Comparison of ENCODE assay signal across 12 cellular contexts in genomic region chr9:90881648-90882047, GRCh38.
DNase-seq lines count a peak whose midpoint lies in the region; ATAC-seq and TF ChIP-seq lines count a peak whose summit lies in the region.
"Had no signal": no experiment of that assay in that cellular context is flagged by ENCODE, and none has a peak within 500 bp of the region (broad histone marks: within the 10 kb centered on the region; RNA-seq: fewer than 3 reads in every experiment).

No MANE protein-coding gene starts in this region.

- WGBS in spleen, 5 donors, result 68 to 83% (median 75%) methylated on average over 9 of the region's 9 CpGs

- no peak overlapping the region for H3K4me3 ChIP-seq in spleen
- no peak overlapping the region for H3K4me3 ChIP-seq in dorsolateral prefrontal cortex
- H3K4me3 ChIP-seq: pancreas had no signal

- TF ChIP-seq POLR2A in spleen (IDR thresholded peaks at IDR 0.05), result no peak

- peaks cover 0 to 32% (median 9%) of the 10 kb centered on the region in 6 donors for H3K4me1 ChIP-seq in spleen
- H3K4me1 ChIP-seq: pancreas had no signal

- H3K27me3 ChIP-seq in spleen (replicated peaks in 1 of 7) (no peaks in the 10 kb centered on the region), dorsolateral prefrontal cortex (no peaks in the 10 kb centered on the region)
- H3K27me3 ChIP-seq: pancreas had no signal

- peak overlapping the region in 5 of 8 donors; percentile 44 to 80 (median 52) for H3K27ac ChIP-seq in spleen
- H3K27ac ChIP-seq in dorsolateral prefrontal cortex, result no peak overlapping the region
- H3K27ac ChIP-seq: pancreas had no signal

- DNase-seq in spleen (no peak), dorsolateral prefrontal cortex (no peak), NCI-H1930 (lab: John Stamatoyannopoulos, UW) (no peak), T-helper 1 cell (no peak), foreskin melanocyte (no peak)
- DNase-seq: NCI-H2081 treated with DMSO at 0.1 percent for 48 hours, pancreas had no signal

- TF ChIP-seq CTCF in spleen (IDR thresholded peaks at IDR 0.05 in 8 of 11, conservative IDR thresholded peaks at IDR 0.05 in 3 of 11) (no peak), dorsolateral prefrontal cortex (IDR thresholded peaks at IDR 0.05 in 54 of 56, conservative IDR thresholded peaks at IDR 0.05 in 2 of 56; ENCODE audit: low read depth in 1 of 56, partially characterized antibody in 56 of 56) (no peak)

- peaks cover 0 to 89% (median 47%) of the 10 kb centered on the region in 6 donors for H3K36me3 ChIP-seq in spleen

- intact Hi-C loops in spleen (cut with DNase I; ENCODE audit: low total_unique reads), result no loop called here
- intact Hi-C loops in dorsolateral prefrontal cortex (cut with DNase I), result no loop called here

- H3K9me3 ChIP-seq in spleen, result peaks cover 0 to 10% (median 6%) of the 10 kb centered on the region in 8 donors
- H3K9me3 ChIP-seq: pancreas had no signal

- ATAC-seq in GM18873 (IDR thresholded peaks at IDR 0.05; ENCODE audit: low FRiP score, unreplicated experiment) (peak; percentile 50), GM21576 (IDR thresholded peaks at IDR 0.05; ENCODE audit: unreplicated experiment) (peak; percentile 71), HG03342 (IDR thresholded peaks at IDR 0.05; ENCODE audit: unreplicated experiment) (peak; percentile 65)
- ATAC-seq: Right ventricle myocardium inferior, WTC11 had no signal

Comparison
In these comparisons a context has a peak if more than half of its experiments do, and no peak if none do; other contexts are left out.
1. H3K27ac ChIP-seq: peak in spleen (5 of 8); none in dorsolateral prefrontal cortex (0 of 59).
2. Peak in every context shown above with its lines, with median percentiles within 50 percentile points of each other: ATAC-seq.